In genomic region chr7:99131290-99131689, GRCh38 we compare ENCODE assay signal across 28 cellular contexts. TPM values are rescaled to one million over a fixed set of nuclear protein-coding genes. Genes with fewer than 3 reads are reported as not detected.
DNase-seq lines count a peak whose midpoint lies in the region; ATAC-seq, FAIRE-seq and TF ChIP-seq lines count a peak whose summit lies in the region.
"Had no signal": no experiment of that assay in that cellular context is flagged by ENCODE, and none has a peak within 500 bp of the region (broad histone marks: within the 10 kb centered on the region; RNA-seq: fewer than 3 reads in every experiment).

No MANE protein-coding gene starts in this region.

- H3K4me1 Mint-ChIP-seq in GM23338: peaks cover 17% of the 10 kb centered on the region
- H3K4me1 Mint-ChIP-seq in progenitor cell of endocrine pancreas (ENCODE audit: low read depth): peaks cover 22% of the 10 kb centered on the region

- H3K56ac ChIP-seq in IMR-90 (ENCODE audit: extremely low read depth, insufficient read depth, low read length): no peak overlapping the region

- no peaks in the 10 kb centered on the region for H3K9me3 Mint-ChIP-seq in GM23338
- peaks cover 5% of the 10 kb centered on the region for H3K9me3 Mint-ChIP-seq in progenitor cell of endocrine pancreas (ENCODE audit: low read depth)
- H3K9me3 Mint-ChIP-seq: CD4-positive, alpha-beta T cell; IgD-negative memory B cell had no signal

- TF ChIP-seq POLR2A in IMR-90 (IDR thresholded peaks at IDR 0.05; ENCODE audit: low read depth, low read length) (no peak), K562 (conservative IDR thresholded peaks at IDR 0.05) (no peak)

- H2BK5ac ChIP-seq in IMR-90 (ENCODE audit: low read depth, low read length, poor library complexity, severe bottlenecking): no peak overlapping the region

- H2AK5ac ChIP-seq in IMR-90 (ENCODE audit: low read depth, low read length): no peak overlapping the region

- TF ChIP-seq RAD21 in IMR-90 (IDR thresholded peaks at IDR 0.05; ENCODE audit: low read length) (no peak), K562 (CRISPR knock-in tag; conservative IDR thresholded peaks at IDR 0.05 in 1 of 2, IDR thresholded peaks at IDR 0.05 in 1 of 2) (no peak)

- no peak for TF ChIP-seq EP300 in K562 (IDR thresholded peaks at IDR 0.05; ENCODE audit: low read length)

- FAIRE-seq in K562 (lab: Jason Lieb, UNC): no peak
- FAIRE-seq: A204.1, D721Med, GM18507 had no signal

- H2BK15ac ChIP-seq in IMR-90 (ENCODE audit: low read depth, low read length): no peak overlapping the region

- DNase-seq in GM23338 (ENCODE audit: low spot score) (no peak), IMR-90 (no peak), K562 (ENCODE audit: extremely low read depth in 1 of 4, low spot score in 3 of 4) (no peak), progenitor cell of endocrine pancreas (ENCODE audit: low spot score, unreplicated experiment) (no peak), NCI-H2081 (lab: John Stamatoyannopoulos, UW) (no peak), T-helper 2 cell (no peak)
- no peak for DNase-seq in stimulated activated naive CD8-positive, alpha-beta T cell treated with anti-CD3 and anti-CD28 coated beads, Interleukin-15, Interleukin-2, amounts not matched to agents 100 U/mL and 50 U/mL, for 24 hours
- DNase-seq: AML-193; CD4-positive, alpha-beta T cell; DMS53; H7; NCI-H1092; NCI-H1417 treated with DMSO at 0.1 percent for 48 hours; NCI-H1694 treated with DMSO at 0.1 percent for 48 hours; NCI-H2171 treated with DMSO at 0.1 percent for 48 hours; NCI-H345; NCI-H510A treated with DMSO at 0.1 percent for 48 hours; NCI-H774; NK-92 treated with Interleukin-12 subunit alpha and Interleukin-12 subunit beta, amount 100 ng/mL, for 24 hours; PC-3; Right ventricle myocardium superior had no signal

- peak overlapping the region; percentile 56 for H3K27ac Mint-ChIP-seq in GM23338
- H3K27ac Mint-ChIP-seq in progenitor cell of endocrine pancreas: peak overlapping the region; percentile 60
- H3K27ac Mint-ChIP-seq: CD4-positive, alpha-beta T cell had no signal

- H3K79me1 ChIP-seq in IMR-90 (ENCODE audit: low read depth in 1 of 2, low read length in 2 of 2): peaks cover 11 to 66% of the 10 kb centered on the region in 2 experiments

- TF ChIP-seq CTCF in GM23338 (conservative IDR thresholded peaks at IDR 0.05; ENCODE audit: low read depth in 2 of 2): no peak
- no peak for TF ChIP-seq CTCF in IMR-90 (conservative IDR thresholded peaks at IDR 0.05; ENCODE audit: low read depth, low read length)
- TF ChIP-seq CTCF in K562 (IDR thresholded peaks at IDR 0.05 in 2 of 3, conservative IDR thresholded peaks at IDR 0.05 in 1 of 3; ENCODE audit: insufficient read depth in 2 of 3, low read depth in 1 of 3, low read length in 3 of 3): no peak
- TF ChIP-seq CTCF in progenitor cell of endocrine pancreas (IDR thresholded peaks at IDR 0.05; ENCODE audit: unreplicated experiment): no peak

- in situ Hi-C loops in IMR-90 (cut with MboI; ENCODE audit: low sequenced_read_pairs) (no loop called here), K562 (cut with MboI) (no loop called here)

- peaks cover 10% of the 10 kb centered on the region; the same call in 1 of the 2 replicates for H4K20me1 ChIP-seq in GM23338 (replicated peaks; ENCODE audit: insufficient read depth)
- H4K20me1 ChIP-seq in IMR-90 (ENCODE audit: insufficient read depth, low read length): peaks cover 65% of the 10 kb centered on the region
- H4K20me1 ChIP-seq in K562 (replicated peaks; ENCODE audit: control insufficient read depth, insufficient read depth, low read length): peaks cover 21% of the 10 kb centered on the region

- H3K27me3 ChIP-seq in GM23338 (ENCODE audit: insufficient read depth): no peaks in the 10 kb centered on the region
- H3K27me3 ChIP-seq in IMR-90 (ENCODE audit: control insufficient read depth, insufficient read depth, low read length): no peaks in the 10 kb centered on the region
- H3K27me3 ChIP-seq in K562 (ENCODE audit: control insufficient read depth in 2 of 2, insufficient read depth in 2 of 2, low read length in 2 of 2): no peaks in the 10 kb centered on the region
- H3K27me3 ChIP-seq: BLaER1 treated with 17β-estradiol and CSF1 and Interleukin-3, amounts not matched to agents 10 nM and 100 nM; SJSA1 had no signal

- H3K27ac ChIP-seq in GM23338 (ENCODE audit: low read depth) (no peak overlapping the region), IMR-90 (ENCODE audit: insufficient read depth, low read length) (no peak overlapping the region), K562 (ENCODE audit: extremely low read depth, low read depth, low read length) (no peak overlapping the region; the same call in 2 of the 3 replicates)
- H3K27ac ChIP-seq: BLaER1 treated with 17β-estradiol and CSF1 and Interleukin-3, amounts not matched to agents 10 nM and 100 nM; SJSA1 had no signal

- H3K36me3 Mint-ChIP-seq in GM23338 (ENCODE audit: low read depth) (no peaks in the 10 kb centered on the region), progenitor cell of endocrine pancreas (ENCODE audit: insufficient read depth) (peaks cover 3% of the 10 kb centered on the region)

- no peaks in the 10 kb centered on the region for H3F3A ChIP-seq in GM23338 (replicated peaks; ENCODE audit: low read depth)

- H3K9me3 ChIP-seq in IMR-90 (ENCODE audit: control insufficient read depth, insufficient read depth, low read length) (no peaks in the 10 kb centered on the region), K562 (replicated peaks; ENCODE audit: control insufficient read depth, insufficient read depth, low read depth, low read length) (no peaks in the 10 kb centered on the region)

- no peak overlapping the region for H4K5ac ChIP-seq in IMR-90 (ENCODE audit: low read depth, low read length)

- H2AFZ ChIP-seq in GM23338: no peak overlapping the region
- H2AFZ ChIP-seq in IMR-90 (replicated peaks; ENCODE audit: low read length, poor library complexity): no peak overlapping the region
- H2AFZ ChIP-seq in K562 (ENCODE audit: low read depth, low read length): no peak overlapping the region

- no peak overlapping the region for H2BK20ac ChIP-seq in IMR-90 (ENCODE audit: low read depth, low read length)

- H3K14ac ChIP-seq in IMR-90 (replicated peaks; ENCODE audit: low read depth, low read length): 0 out of 2 replicates have a peak overlapping the region, but pooled peaks have one; percentile 43

- H3K4me3 ChIP-seq in GM23338: no peak overlapping the region
- H3K4me3 ChIP-seq in IMR-90 (ENCODE audit: insufficient read depth, low read depth, low read length): no peak overlapping the region
- no peak overlapping the region for H3K4me3 ChIP-seq in K562
- H3K4me3 ChIP-seq: BLaER1 treated with 17β-estradiol and CSF1 and Interleukin-3, amounts not matched to agents 10 nM and 100 nM; SJSA1 had no signal

- no peak for ATAC-seq in GM23338
- ATAC-seq in IMR-90 (ENCODE audit: low read depth): no peak
- no peak for ATAC-seq in K562
- ATAC-seq in stimulated activated naive CD8-positive, alpha-beta T cell treated with anti-CD3 and anti-CD28 coated beads, Interleukin-15, Interleukin-2, amounts not matched to agents 100 U/mL and 50 U/mL, for 24 hours: no peak
- ATAC-seq in HG03442 (IDR thresholded peaks at IDR 0.05; ENCODE audit: unreplicated experiment): no peak
- ATAC-seq: PC-3 had no signal

- dilution Hi-C loops in IMR-90 (cut with HindIII; ENCODE audit: low sequenced_read_pairs, unreplicated experiment): no loop called here

- H2BK120ac ChIP-seq in IMR-90 (ENCODE audit: low read depth, low read length): no peak overlapping the region

- no peak overlapping the region for H4K8ac ChIP-seq in IMR-90 (ENCODE audit: low read depth in 2 of 2, low read length in 2 of 2)

- POLR2A ChIA-PET in IMR-90 (lab: Charles Lee; ENCODE audit: unreplicated experiment): no interaction called here
- POLR2A ChIA-PET in K562 (lab: Yijun Ruan, JAX): interaction anchor here (0.9 to 2.5 kb wide), 6 partner anchors 8 to 276 kb away, joined by 3 to 12 read pairs (median 6); partner anchors contain the start of gene SMURF1

- no peaks in the 10 kb centered on the region for H3K9me2 ChIP-seq in GM23338 (ENCODE audit: insufficient read depth)

- no peak overlapping the region for H3K18ac ChIP-seq in IMR-90 (ENCODE audit: low read depth, low read length)

- no peak overlapping the region for H3K23ac ChIP-seq in IMR-90 (ENCODE audit: low read depth, low read length)

- H3K36me3 ChIP-seq in GM23338 (ENCODE audit: insufficient read depth) (no peaks in the 10 kb centered on the region), IMR-90 (ENCODE audit: control insufficient read depth, insufficient read depth, low read length) (no peaks in the 10 kb centered on the region), K562 (ENCODE audit: control insufficient read depth, insufficient read depth, low read length) (no peaks in the 10 kb centered on the region)
- H3K36me3 ChIP-seq: SJSA1 had no signal

- H3K9ac ChIP-seq in IMR-90 (ENCODE audit: low read depth, low read length) (no peak overlapping the region), K562 (ENCODE audit: insufficient read depth in 1 of 2, low read depth in 2 of 2, low read length in 2 of 2) (no peak overlapping the region; a peak in 1 of 4 replicates)
- H3K9ac ChIP-seq: BLaER1 treated with 17β-estradiol and CSF1 and Interleukin-3, amounts not matched to agents 10 nM and 100 nM had no signal

- H3K4ac ChIP-seq in IMR-90 (ENCODE audit: low read depth, low read length): no peak overlapping the region

- no peak overlapping the region for H4K91ac ChIP-seq in IMR-90 (ENCODE audit: insufficient read depth, low read depth, low read length)

- H2AK9ac ChIP-seq in IMR-90 (replicated peaks; ENCODE audit: low read depth, low read length, poor library complexity): no peak overlapping the region

- CTCF ChIA-PET in IMR-90 (lab: Yijun Ruan, JAX): no interaction called here
- CTCF ChIA-PET in K562 (lab: Yijun Ruan, JAX; ENCODE audit: low intra/inter-chr PET ratio): no interaction called here

- peaks cover 25% of the 10 kb centered on the region for H3K9me1 ChIP-seq in IMR-90 (ENCODE audit: insufficient read depth, low read length)
- no peaks in the 10 kb centered on the region for H3K9me1 ChIP-seq in K562 (ENCODE audit: control insufficient read depth, insufficient read depth, low read length)

- H3K27me3 Mint-ChIP-seq in GM23338 (ENCODE audit: insufficient read depth, low read depth, poor library complexity) (no peaks in the 10 kb centered on the region), progenitor cell of endocrine pancreas (no peaks in the 10 kb centered on the region)
- H3K27me3 Mint-ChIP-seq: CD4-positive, alpha-beta T cell; IgD-negative memory B cell had no signal

- H3K4me2 ChIP-seq in GM23338: no peak overlapping the region
- H3K4me2 ChIP-seq in IMR-90 (ENCODE audit: low read depth, low read length): no peak overlapping the region
- peak overlapping the region; percentile 25; the same call in 1 of the 2 replicates for H3K4me2 ChIP-seq in K562 (ENCODE audit: insufficient read depth, low read length)
- H3K4me2 ChIP-seq: BLaER1 treated with 17β-estradiol and CSF1 and Interleukin-3, amounts not matched to agents 10 nM and 100 nM had no signal

- H3K4me1 ChIP-seq in GM23338 (ENCODE audit: insufficient read depth) (peaks cover 9% of the 10 kb centered on the region; the same call in 1 of the 2 replicates), IMR-90 (ENCODE audit: control insufficient read depth, insufficient read depth, low read length) (peaks cover 17% of the 10 kb centered on the region), K562 (replicated peaks in 1 of 2; ENCODE audit: control insufficient read depth in 2 of 2, insufficient read depth in 2 of 2, low read length in 2 of 2) (peaks cover 17 to 64% of the 10 kb centered on the region in 2 experiments; a peak in 4 of 5 replicates)

- H3K79me2 ChIP-seq in GM23338 (replicated peaks; ENCODE audit: insufficient read depth) (peaks cover 100% of the 10 kb centered on the region), K562 (ENCODE audit: control insufficient read depth, insufficient read depth, low read length) (peaks cover 98% of the 10 kb centered on the region)

- no TSS peak for BruUV-seq in IMR-90 (replicated peaks; lab: Mats Ljungman, UMichigan)
- no TSS peak for BruUV-seq in K562 (replicated peaks; lab: Mats Ljungman, UMichigan)

- intact Hi-C loops in IMR-90 (cut with micrococcal nuclease): no loop called here
- intact Hi-C loops in K562 (cut with micrococcal nuclease): no loop called here

- WGBS in IMR-90 (ENCODE audit: extremely low coverage in 2 of 2, insufficient read length in 1 of 2), 2 experiments: 100% methylated on average over 1 of the region's 2 CpGs; no CpG with 5 or more reads in 1 of the 2 experiments
- 37% methylated on average over 2 of the region's 2 CpGs for WGBS in K562 (ENCODE audit: insufficient coverage, low coverage, missing lambda C conversion rate)

- H3K4me3 Mint-ChIP-seq in GM23338 (no peak overlapping the region), progenitor cell of endocrine pancreas (ENCODE audit: low read depth) (no peak overlapping the region)
- H3K4me3 Mint-ChIP-seq: CD4-positive, alpha-beta T cell; IgD-negative memory B cell had no signal

RNA-seq across cellular contexts. Expression of gene SMURF1, which starts 12.6 kb away (rescaled TPM):
- total RNA-seq in GM23338 (2014; rRNA removed; shearing (Covaris generic)): 17.5 and 23.9 TPM in 2 replicates
- polyA plus RNA-seq in GM23338 (2016; fragmentation: Nextera tagmentation; extraction: Ambion mirVana) (5.0 and 5.8 TPM in 2 replicates), IMR-90 (2012; rRNA removed) (13.3 and 13.4 TPM in 2 replicates), K562 (2011; rRNA removed) (10.1 and 10.3 TPM in 2 replicates), K562 (2014; fragmentation: Illumina TruSeq; extraction: Trizol) (14.4 and 16.1 TPM in 2 replicates), K562 (2014; fragmentation: Nextera tagmentation; extraction: Ambion mirVana) (1 to 10 TPM; 1.0 to 1.3 TPM), K562 (2014; rRNA removed) (12.5 and 12.6 TPM in 2 replicates)
- total RNA-seq in IMR-90 (2012; rRNA removed) (20.3 and 21.7 TPM in 2 replicates), K562 (2014; rRNA removed) (13.5 and 14.8 TPM in 2 replicates), K562 (2014; rRNA removed; fragmentation: Illumina TruSeq; extraction: Trizol) (10.5 and 11.6 TPM in 2 replicates), K562 (2015; rRNA removed; fragmentation: Illumina TruSeq; extraction: Trizol) (12.8 and 13.1 TPM in 2 replicates), K562 (2021) (18.2 and 20.1 TPM in 2 replicates), progenitor cell of endocrine pancreas (31.9 and 32.1 TPM in 2 replicates)
- 6.4 and 8.0 TPM in 2 replicates for polyA plus RNA-seq in IMR-90 (2012; cell fraction: cytosol; rRNA removed)
- 24.1 and 44.4 TPM in 2 replicates for polyA plus RNA-seq in IMR-90 (2012; cell fraction: nucleus; rRNA removed; ENCODE audit: low replicate concordance)
- total RNA-seq in K562 (2011; cell fraction: chromatin; rRNA removed; ENCODE audit: low replicate concordance): 44.4 and 51.4 TPM in 2 replicates
- total RNA-seq in K562 (2011; cell fraction: nucleolus; rRNA removed): 19.2 and 23.2 TPM in 2 replicates
- total RNA-seq in K562 (2011; cell fraction: nucleoplasm; rRNA removed): 27.4 and 30.5 TPM in 2 replicates
- polyA plus RNA-seq in K562 (2011; cell fraction: cytosol; rRNA removed): 6.5 and 7.0 TPM in 2 replicates
- polyA plus RNA-seq in K562 (2011; cell fraction: nucleus; rRNA removed): 15.9 and 21.8 TPM in 2 replicates
- 11.3 and 12.0 TPM in 2 replicates for polyA plus RNA-seq in K562 (2012)
- polyA minus RNA-seq in K562 (2011; rRNA and poly(A)+ RNA removed): 10.2 and 11.4 TPM in 2 replicates
- 5.6 and 7.7 TPM in 2 replicates for polyA minus RNA-seq in K562 (2011; cell fraction: cytosol; rRNA and poly(A)+ RNA removed)
- polyA minus RNA-seq in K562 (2011; cell fraction: nucleus; rRNA and poly(A)+ RNA removed): 7.7 and 9.3 TPM in 2 replicates
